19 cellular contexts compared by ENCODE assay signal in the genomic region with DNA sequence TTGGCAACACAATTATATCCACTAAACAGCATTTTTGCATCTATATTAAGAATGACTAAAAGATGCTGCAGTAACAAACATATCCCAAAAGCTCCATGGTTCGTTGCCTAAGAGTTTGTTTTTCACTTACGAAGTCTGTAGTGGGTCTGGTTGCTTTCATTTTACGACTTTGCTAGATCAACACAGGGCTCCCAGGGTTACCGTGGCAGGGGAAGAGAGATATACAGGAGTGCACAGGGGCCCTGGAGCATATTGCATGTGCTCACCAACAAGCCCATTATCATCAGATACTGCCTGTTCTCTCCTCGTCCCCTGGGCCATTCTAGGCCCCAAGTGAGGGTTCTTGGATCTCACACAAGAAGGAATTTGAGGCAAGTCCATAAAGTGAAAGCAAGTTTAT. TPM values are rescaled to one million over a fixed set of nuclear protein-coding genes. Genes with fewer than 3 reads are reported as not detected.
A peak's percentile ranks its signal among the peaks of the same experiment; 100 is the strongest.
DNase-seq lines count a peak whose midpoint lies in the region; ATAC-seq and TF ChIP-seq lines count a peak whose summit lies in the region.
"Had no signal": no experiment of that assay in that cellular context is flagged by ENCODE, and none has a peak within 500 bp of the region (broad histone marks: within the 10 kb centered on the region; RNA-seq: fewer than 3 reads in every experiment).

No MANE protein-coding gene starts in this region.

- DNase-seq in Panc1 (ENCODE audit: low read depth, low spot score) (no peak), Right ventricle myocardium superior (no peak), prostate gland (ENCODE audit: low spot score) (no peak), tibial nerve (ENCODE audit: low spot score in 2 of 2) (peak; percentile 50 to 64), DMS 273 treated with DMSO at 0.1 percent for 48 hours (lab: John Stamatoyannopoulos, UW) (no peak), HCEC 1CT (no peak)
- no peak for DNase-seq in stimulated activated CD4-positive, alpha-beta T cell treated with anti-CD3 and anti-CD28 coated beads, Interleukin-4, amount 100 ng/mL, for 4 hours
- DNase-seq: activated CD4-positive, alpha-beta T cell treated with anti-CD3 and anti-CD28 coated beads for 48 hours; activated naive CD4-positive, alpha-beta T cell treated with anti-CD3 and anti-CD28 coated beads, Interleukin-2, amount 10 ng/mL, durations not matched to agents 7 days and 5 days; dermis blood vessel endothelial cell; left cardiac atrium; MM.1S; NCI-H2029 treated with DMSO at 0.1 percent for 48 hours; NCI-H510A treated with DMSO at 0.1 percent for 48 hours; T-helper 9 cell had no signal

- ATAC-seq in Panc1, result no peak
- ATAC-seq in Right ventricle myocardium superior (ENCODE audit: poor library complexity), result peak; percentile 32
- no peak for ATAC-seq in HG03439 (IDR thresholded peaks at IDR 0.05; ENCODE audit: unreplicated experiment)
- ATAC-seq: HCT116 had no signal

- H3K27ac ChIP-seq in Panc1 (ENCODE audit: low read length) (peak overlapping the region; percentile 74), prostate gland (peak overlapping the region; percentile 27 to 31), tibial nerve (peak overlapping the region in 3 of 4 donors; percentile 35 to 92 (median 84))
- H3K27ac ChIP-seq: SJSA1 had no signal

- H3K27me3 ChIP-seq in Panc1 (ENCODE audit: control insufficient read depth, insufficient read depth, low read length), result no peaks in the 10 kb centered on the region
- no peaks in the 10 kb centered on the region for H3K27me3 ChIP-seq in prostate gland (replicated peaks; ENCODE audit: insufficient read depth)
- no peaks in the 10 kb centered on the region for H3K27me3 ChIP-seq in tibial nerve
- H3K27me3 ChIP-seq: ovary, SJSA1 had no signal

- H3K4me3 ChIP-seq in Panc1 (ENCODE audit: low read depth in 2 of 2, low read length in 2 of 2), result no peak overlapping the region
- no peak overlapping the region for H3K4me3 ChIP-seq in prostate gland
- peak overlapping the region in 1 of 4 donors; percentile 20 for H3K4me3 ChIP-seq in tibial nerve
- H3K4me3 ChIP-seq: ovary, SJSA1 had no signal

- H3K9me3 ChIP-seq in Panc1 (ENCODE audit: control insufficient read depth, insufficient read depth, low read depth, low read length) (no peaks in the 10 kb centered on the region), prostate gland (no peaks in the 10 kb centered on the region), tibial nerve (no peaks in the 10 kb centered on the region)
- H3K9me3 ChIP-seq: ovary, SJSA1 had no signal

- TF ChIP-seq EP300 in tibial nerve (IDR thresholded peaks at IDR 0.05), result no peak

- BruUV-seq in Panc1 (replicated peaks; lab: Mats Ljungman, UMichigan), result no TSS peak

- POLR2A ChIA-PET in Panc1 (lab: Charles Lee), result interaction anchor here (0.6 kb wide), 1 partner anchor 107 kb away, joined by 7 read pairs; no protein-coding TSS in a partner anchor

- in situ Hi-C loops in Panc1 (cut with HindIII; ENCODE audit: low pct_unique_long_range_greater_than_20kb, low sequenced_read_pairs), result no loop called here

- H3K36me3 ChIP-seq in Panc1 (ENCODE audit: control insufficient read depth, insufficient read depth, low read length) (no peaks in the 10 kb centered on the region), prostate gland (no peaks in the 10 kb centered on the region), tibial nerve (no peaks in the 10 kb centered on the region)
- H3K36me3 ChIP-seq: ovary had no signal

- WGBS in prostate gland, result 25% methylated on average over 5 of the region's 5 CpGs
- WGBS in tibial nerve, 2 donors, result 42 to 49% methylated on average over 5 of the region's 5 CpGs

- no peak for TF ChIP-seq POLR2A in prostate gland (IDR thresholded peaks at IDR 0.05)
- TF ChIP-seq POLR2A in tibial nerve (IDR thresholded peaks at IDR 0.05), result no peak

- CTCF ChIA-PET in Panc1 (lab: Charles Lee), result no interaction called here

- intact Hi-C loops in Panc1 (cut with micrococcal nuclease; ENCODE audit: unreplicated experiment), result no loop called here
- intact Hi-C loops in Right ventricle myocardium superior (cut with DNase I), result no loop called here
- intact Hi-C loops in prostate gland (cut with DNase I), result no loop called here

- H3K4me1 ChIP-seq in Panc1 (ENCODE audit: control insufficient read depth, insufficient read depth, low read length) (peaks cover 46% of the 10 kb centered on the region), prostate gland (replicated peaks) (no peaks in the 10 kb centered on the region), tibial nerve (peaks cover 0 to 59% (median 4%) of the 10 kb centered on the region in 4 donors)

- TF ChIP-seq CTCF in Panc1 (IDR thresholded peaks at IDR 0.05) (no peak), prostate gland (IDR thresholded peaks at IDR 0.05) (no peak), tibial nerve (IDR thresholded peaks at IDR 0.05) (no peak)

RNA-seq across cellular contexts. Expression of gene MMP2, which starts 3.1 kb away (rescaled TPM):
- total RNA-seq in Panc1 (2021; ENCODE audit: unreplicated experiment), result 311 TPM
- polyA plus RNA-seq in Panc1 (2012; ENCODE audit: insufficient read length), result 316 TPM
- total RNA-seq in Right ventricle myocardium superior, result 102 TPM
- 100 to 1,000 TPM in 1 of 2 donors, 10 to 100 TPM in 1; 22.9 to 175 TPM for total RNA-seq in prostate gland
- total RNA-seq in tibial nerve, result 100 to 1,000 TPM; 153 to 525 (median 245) TPM

RNA-seq across cellular contexts. Expression of gene LPCAT2, which starts 33.0 kb away (rescaled TPM):
- total RNA-seq in Panc1 (2021; ENCODE audit: unreplicated experiment) (62.1 TPM), Right ventricle myocardium superior (9.6 TPM), prostate gland (10 to 100 TPM; 10.8 to 13.6 TPM), tibial nerve (10 to 100 TPM; 14.9 to 33.4 (median 24.0) TPM)
- 44.4 TPM for polyA plus RNA-seq in Panc1 (2012; ENCODE audit: insufficient read length)

Comparison
In these comparisons a context has a peak if more than half of its experiments do, and no peak if none do; other contexts are left out.
1. DNase-seq: peak in tibial nerve (2 of 2); none in Panc1 (single experiment), Right ventricle myocardium superior (single experiment), prostate gland (single experiment), DMS 273 treated with DMSO at 0.1 percent for 48 hours (single experiment), stimulated activated CD4-positive, alpha-beta T cell treated with anti-CD3 and anti-CD28 coated beads, Interleukin-4, amount 100 ng/mL, for 4 hours (0 of 2) and HCEC 1CT (single experiment).
2. H3K27ac ChIP-seq: peak in every context shown above with its lines; median percentile 84 in tibial nerve; 74 in Panc1; 29 in prostate gland.